In genomic region chr7:92461027-92462003, GRCh38 we compare ENCODE assay signal across 8 cellular contexts. TPM values are rescaled to one million over a fixed set of nuclear protein-coding genes. Genes with fewer than 3 reads are reported as not detected.
A peak's percentile ranks its signal among the peaks of the same experiment; 100 is the strongest.
DNase-seq lines count a peak whose midpoint lies in the region; ATAC-seq lines count a peak whose summit lies in the region.

No MANE protein-coding gene starts in this region.

- peak; percentile 13 for DNase-seq in CD1c-positive myeloid dendritic cell (ENCODE audit: extremely low spot score)
- DNase-seq in NCI-H526 (lab: John Stamatoyannopoulos, UW), result peak; percentile 38 to 87
- DNase-seq in activated naive CD4-positive, alpha-beta T cell treated with anti-CD3 and anti-CD28 coated beads, Interleukin-2, amount 50 U/mL, for 72 hours (ENCODE audit: low spot score in 2 of 2), result peak in 1 of 2 donors; percentile 24
- DNase-seq in iris pigment epithelial cell (ENCODE audit: low read depth), result peak; percentile 56
- DNase-seq in GOT3 (lab: John Stamatoyannopoulos, UW), result no peak

- H3K4me1 Mint-ChIP-seq in stimulated activated memory B cell treated with anti-CD40 and anti-IgM and Interleukin-4, amounts not matched to agents 10 μg/mL and 1 μg/mL and 100 μg/mL, for 72 hours, result no peaks in the 10 kb centered on the region

- H3K27ac Mint-ChIP-seq in activated naive CD4-positive, alpha-beta T cell treated with anti-CD3 and anti-CD28 coated beads, Interleukin-2, amount 50 U/mL, for 72 hours, result no peak overlapping the region
- H3K27ac Mint-ChIP-seq in stimulated activated memory B cell treated with anti-CD40 and anti-IgM and Interleukin-4, amounts not matched to agents 10 μg/mL and 1 μg/mL and 100 μg/mL, for 72 hours, result no peak overlapping the region

- no peaks in the 10 kb centered on the region for H3K9me3 Mint-ChIP-seq in activated naive CD4-positive, alpha-beta T cell treated with anti-CD3 and anti-CD28 coated beads, Interleukin-2, amount 50 U/mL, for 72 hours
- H3K9me3 Mint-ChIP-seq in stimulated activated memory B cell treated with anti-CD40 and anti-IgM and Interleukin-4, amounts not matched to agents 10 μg/mL and 1 μg/mL and 100 μg/mL, for 72 hours, result no peaks in the 10 kb centered on the region

- H3K4me3 Mint-ChIP-seq in stimulated activated memory B cell treated with anti-CD40 and anti-IgM and Interleukin-4, amounts not matched to agents 10 μg/mL and 1 μg/mL and 100 μg/mL, for 72 hours, result no peak overlapping the region

- no peaks in the 10 kb centered on the region for H3K36me3 Mint-ChIP-seq in activated naive CD4-positive, alpha-beta T cell treated with anti-CD3 and anti-CD28 coated beads, Interleukin-2, amount 50 U/mL, for 72 hours
- peaks cover 19% of the 10 kb centered on the region for H3K36me3 Mint-ChIP-seq in stimulated activated memory B cell treated with anti-CD40 and anti-IgM and Interleukin-4, amounts not matched to agents 10 μg/mL and 1 μg/mL and 100 μg/mL, for 72 hours

- ATAC-seq in GM18517 (IDR thresholded peaks at IDR 0.05; ENCODE audit: unreplicated experiment) (peak; percentile 65), HG03159 (IDR thresholded peaks at IDR 0.05; ENCODE audit: unreplicated experiment) (peak; percentile 70)
- peak; percentile 48 to 65 for ATAC-seq in activated naive CD4-positive, alpha-beta T cell treated with anti-CD3 and anti-CD28 coated beads, Interleukin-2, amount 50 U/mL, for 72 hours
- peak; percentile 57 for ATAC-seq in stimulated activated memory B cell treated with anti-CD40 and anti-IgM and Interleukin-4, amounts not matched to agents 10 μg/mL and 1 μg/mL and 100 μg/mL, for 72 hours

- H3K27me3 Mint-ChIP-seq in stimulated activated memory B cell treated with anti-CD40 and anti-IgM and Interleukin-4, amounts not matched to agents 10 μg/mL and 1 μg/mL and 100 μg/mL, for 72 hours, result no peaks in the 10 kb centered on the region

RNA-seq across cellular contexts. Expression of gene GATAD1, which starts 14.0 kb away (rescaled TPM):
- 10 to 100 TPM; 16.8 to 45.6 TPM for total RNA-seq in activated naive CD4-positive, alpha-beta T cell treated with anti-CD3 and anti-CD28 coated beads, Interleukin-2, amount 50 U/mL, for 72 hours

RNA-seq across cellular contexts. Expression of gene ERVW-1, which starts 16.4 kb away (rescaled TPM):
- total RNA-seq in activated naive CD4-positive, alpha-beta T cell treated with anti-CD3 and anti-CD28 coated beads, Interleukin-2, amount 50 U/mL, for 72 hours, result under 1 TPM in 1 of 2 donors, not detected in 1; 0.23 TPM
